In genomic region chr3:103976931-103977339, GRCh38 we compare ENCODE assay signal across 18 cellular contexts.
A peak's percentile ranks its signal among the peaks of the same experiment; 100 is the strongest.
DNase-seq lines count a peak whose midpoint lies in the region; ATAC-seq and TF ChIP-seq lines count a peak whose summit lies in the region.
"Had no signal": no experiment of that assay in that cellular context is flagged by ENCODE, and none has a peak within 500 bp of the region (broad histone marks: within the 10 kb centered on the region; RNA-seq: fewer than 3 reads in every experiment).

No MANE protein-coding gene starts in this region.

- H3K27ac ChIP-seq in liver (ENCODE audit: low read depth in 1 of 2, low read length in 2 of 2) (peak overlapping the region in 1 of 2 donors; percentile 60), right atrium auricular region (no peak overlapping the region)
- H3K27ac ChIP-seq: brain microvascular endothelial cell, heart left ventricle, spleen had no signal

- 5% methylated on average over 1 of the region's 1 CpG for WGBS in liver

- H3K9me3 ChIP-seq in liver (ENCODE audit: control insufficient read depth in 4 of 4, low read length in 3 of 4): no peaks in the 10 kb centered on the region
- no peaks in the 10 kb centered on the region for H3K9me3 ChIP-seq in right atrium auricular region

- ATAC-seq in GM18873 (IDR thresholded peaks at IDR 0.05; ENCODE audit: low FRiP score, unreplicated experiment) (peak; percentile 82), GM21825 (IDR thresholded peaks at IDR 0.05; ENCODE audit: unreplicated experiment) (peak; percentile 73), HG03378 (IDR thresholded peaks at IDR 0.05; ENCODE audit: unreplicated experiment) (peak; percentile 65), left cardiac atrium (no peak)
- ATAC-seq: HCT116; heart left ventricle; stimulated activated naive CD8-positive, alpha-beta T cell treated with anti-CD3 and anti-CD28 coated beads, Interleukin-15, amount 100 ng/mL, for 72 hours had no signal

- H3K9ac ChIP-seq in liver (ENCODE audit: low read depth in 1 of 2, low read length in 2 of 2): peak overlapping the region in 1 of 2 donors; percentile 78

- peaks cover 0 to 12% (median 5%) of the 10 kb centered on the region in 4 donors for H3K4me1 ChIP-seq in liver (ENCODE audit: control insufficient read depth in 4 of 4, insufficient read depth in 4 of 4, low read length in 3 of 4)
- no peaks in the 10 kb centered on the region for H3K4me1 ChIP-seq in right atrium auricular region
- H3K4me1 ChIP-seq: heart left ventricle, spleen had no signal

- no peak for DNase-seq in NCI-H2227 treated with DMSO at 0.1 percent for 48 hours (lab: John Stamatoyannopoulos, UW)
- no peak for DNase-seq in right atrium auricular region (ENCODE audit: low spot score)
- no peak for DNase-seq in activated T-cell treated with anti-CD3 and anti-CD28 coated beads for 4 hours
- DNase-seq in left cardiac atrium: no peak
- DNase-seq: activated naive CD4-positive, alpha-beta T cell treated with anti-CD3 and anti-CD28 coated beads, Interleukin-2, amount 10 ng/mL, durations not matched to agents 7 days and 5 days; brain microvascular endothelial cell; heart left ventricle; kidney glomerular epithelial cell; NCI-H1048; NCI-H2107; NCI-H69; spleen; stimulated activated naive CD8-positive, alpha-beta T cell treated with anti-CD3 and anti-CD28 coated beads, Interleukin-15, amount 100 ng/mL, for 72 hours had no signal

- TF ChIP-seq CTCF in liver (IDR thresholded peaks at IDR 0.05; ENCODE audit: low read depth, low read length, missing input control): no peak
- no peak for TF ChIP-seq CTCF in right atrium auricular region (IDR thresholded peaks at IDR 0.05)

- no peaks in the 10 kb centered on the region for H3K27me3 ChIP-seq in liver (ENCODE audit: control insufficient read depth in 4 of 4, insufficient read depth in 4 of 4, low read length in 3 of 4)
- no peaks in the 10 kb centered on the region for H3K27me3 ChIP-seq in right atrium auricular region
- H3K27me3 ChIP-seq: brain microvascular endothelial cell, heart left ventricle, spleen had no signal

- peak in 1 of 2 donors; percentile 37 for TF ChIP-seq RAD21 in liver (IDR thresholded peaks at IDR 0.05)

- H3K36me3 ChIP-seq in liver (ENCODE audit: control insufficient read depth in 4 of 4, insufficient read depth in 3 of 4, low read depth in 1 of 4, low read length in 3 of 4) (no peaks in the 10 kb centered on the region), right atrium auricular region (no peaks in the 10 kb centered on the region)
- H3K36me3 ChIP-seq: brain microvascular endothelial cell, heart left ventricle, spleen had no signal

- intact Hi-C loops in left cardiac atrium (cut with DNase I): no loop called here

- no peak overlapping the region for H3K4me3 ChIP-seq in liver (ENCODE audit: low read depth in 1 of 3, low read length in 3 of 3)
- no peak overlapping the region for H3K4me3 ChIP-seq in right atrium auricular region
- H3K4me3 ChIP-seq: heart left ventricle, spleen had no signal

TF ChIP-seq in liver, 16 proteins besides CTCF, POLR2A, EP300 and RAD21:
- TF ChIP-seq, protein P1, sequence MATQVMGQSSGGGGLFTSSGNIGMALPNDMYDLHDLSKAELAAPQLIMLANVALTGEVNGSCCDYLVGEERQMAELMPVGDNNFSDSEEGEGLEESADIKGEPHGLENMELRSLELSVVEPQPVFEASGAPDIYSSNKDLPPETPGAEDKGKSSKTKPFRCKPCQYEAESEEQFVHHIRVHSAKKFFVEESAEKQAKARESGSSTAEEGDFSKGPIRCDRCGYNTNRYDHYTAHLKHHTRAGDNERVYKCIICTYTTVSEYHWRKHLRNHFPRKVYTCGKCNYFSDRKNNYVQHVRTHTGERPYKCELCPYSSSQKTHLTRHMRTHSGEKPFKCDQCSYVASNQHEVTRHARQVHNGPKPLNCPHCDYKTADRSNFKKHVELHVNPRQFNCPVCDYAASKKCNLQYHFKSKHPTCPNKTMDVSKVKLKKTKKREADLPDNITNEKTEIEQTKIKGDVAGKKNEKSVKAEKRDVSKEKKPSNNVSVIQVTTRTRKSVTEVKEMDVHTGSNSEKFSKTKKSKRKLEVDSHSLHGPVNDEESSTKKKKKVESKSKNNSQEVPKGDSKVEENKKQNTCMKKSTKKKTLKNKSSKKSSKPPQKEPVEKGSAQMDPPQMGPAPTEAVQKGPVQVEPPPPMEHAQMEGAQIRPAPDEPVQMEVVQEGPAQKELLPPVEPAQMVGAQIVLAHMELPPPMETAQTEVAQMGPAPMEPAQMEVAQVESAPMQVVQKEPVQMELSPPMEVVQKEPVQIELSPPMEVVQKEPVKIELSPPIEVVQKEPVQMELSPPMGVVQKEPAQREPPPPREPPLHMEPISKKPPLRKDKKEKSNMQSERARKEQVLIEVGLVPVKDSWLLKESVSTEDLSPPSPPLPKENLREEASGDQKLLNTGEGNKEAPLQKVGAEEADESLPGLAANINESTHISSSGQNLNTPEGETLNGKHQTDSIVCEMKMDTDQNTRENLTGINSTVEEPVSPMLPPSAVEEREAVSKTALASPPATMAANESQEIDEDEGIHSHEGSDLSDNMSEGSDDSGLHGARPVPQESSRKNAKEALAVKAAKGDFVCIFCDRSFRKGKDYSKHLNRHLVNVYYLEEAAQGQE (IDR thresholded peaks at IDR 0.05): no peak
- TF ChIP-seq TAF1 (conservative IDR thresholded peaks at IDR 0.05) (peak; percentile 61), YY1 (IDR thresholded peaks at IDR 0.05) (peak; percentile 34), NR2F2 (IDR thresholded peaks at IDR 0.05) (peak; percentile 21), FOXA1 (IDR thresholded peaks at IDR 0.05) (no peak), SP1 (IDR thresholded peaks at IDR 0.05) (peak; percentile 94), HNF4G (IDR thresholded peaks at IDR 0.05) (peak; percentile 90), EGR1 (IDR thresholded peaks at IDR 0.05; ENCODE audit: low read depth in 2 of 2) (peak; percentile 19 to 29), ZBTB33 (IDR thresholded peaks at IDR 0.05) (no peak), MAX (IDR thresholded peaks at IDR 0.05) (peak; percentile 35), ATF3 (IDR thresholded peaks at IDR 0.05) (peak; percentile 67), RXRA (IDR thresholded peaks at IDR 0.05) (peak; percentile 62 to 75), GABPA (IDR thresholded peaks at IDR 0.05 in 1 of 2, conservative IDR thresholded peaks at IDR 0.05 in 1 of 2) (peak in 1 of 2 donors; percentile 34), HNF4A (conservative IDR thresholded peaks at IDR 0.05) (peak; percentile 97 to 99), JUND (IDR thresholded peaks at IDR 0.05) (peak; percentile 46 to 70), FOXA2 (IDR thresholded peaks at IDR 0.05) (no peak)

Comparison
In these comparisons a context has a peak if more than half of its experiments do, and no peak if none do; other contexts are left out.
1. ATAC-seq: peak in GM18873 (single experiment), GM21825 (single experiment) and HG03378 (single experiment); none in left cardiac atrium (0 of 2).